ENCODE assay signal across 1 cellular context in the genomic region with DNA sequence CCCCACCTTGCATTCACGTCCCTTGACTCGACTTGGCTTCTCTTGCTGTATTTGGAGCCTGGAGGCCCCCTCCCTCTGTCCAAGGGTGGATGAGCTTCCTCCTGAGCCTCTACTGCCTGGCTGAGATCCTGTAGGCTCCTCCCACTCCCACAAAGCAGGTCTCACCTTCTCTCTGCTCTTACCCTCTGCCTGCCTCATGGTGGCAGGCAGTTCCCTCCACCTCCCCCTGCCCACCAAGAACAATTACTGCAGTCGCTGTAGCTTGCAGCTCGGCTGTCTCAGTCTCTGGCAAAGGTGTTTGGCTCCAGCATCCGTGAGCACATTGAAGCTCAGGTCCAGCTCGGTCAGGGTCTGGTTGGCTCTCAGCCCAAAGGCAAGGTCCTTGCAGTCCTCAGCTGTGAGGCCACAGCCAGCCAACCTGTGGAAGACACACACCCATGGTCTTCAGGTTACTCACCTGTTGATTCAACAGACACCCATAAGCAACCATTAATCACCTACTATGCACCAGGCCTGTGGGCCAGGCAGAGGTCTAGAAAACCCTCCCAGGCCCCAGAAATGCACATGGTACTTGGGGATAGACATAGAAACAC.
TF ChIP-seq lines count a peak whose summit lies in the region.

No MANE protein-coding gene starts in this region.

TF ChIP-seq in GM23338, 12 proteins besides CTCF, POLR2A, EP300 and RAD21 (continued from another document):
- TF ChIP-seq STAT1 (IDR thresholded peaks at IDR 0.05; ENCODE audit: unreplicated experiment) (no peak), NANOG (IDR thresholded peaks at IDR 0.05; ENCODE audit: borderline replicate concordance) (no peak), EZH2 (IDR thresholded peaks at IDR 0.05; ENCODE audit: low read depth, unreplicated experiment) (no peak)
